Comparison of ENCODE assay signal across 5 cellular contexts in genomic region chr22:36205573-36205972, GRCh38. TPM values are rescaled to one million over a fixed set of nuclear protein-coding genes. Genes with fewer than 3 reads are reported as not detected.
"Had no signal": no experiment of that assay in that cellular context is flagged by ENCODE, and none has a peak within 500 bp of the region (broad histone marks: within the 10 kb centered on the region; RNA-seq: fewer than 3 reads in every experiment).

No MANE protein-coding gene starts in this region.

RNA-seq across cellular contexts. Expression of gene APOL4, which starts 4.0 kb away (rescaled TPM):
- total RNA-seq: GM23338, H1, H9, HT-29 had no signal
- polyA plus RNA-seq: GM23338, IgD-negative memory B cell had no signal

RNA-seq across cellular contexts. Expression of gene APOL3, which starts 45.0 kb away (rescaled TPM):
- total RNA-seq: GM23338, H1, H9 had no signal
- polyA plus RNA-seq: GM23338 had no signal

RNA-seq across cellular contexts. Expression of gene APOL1, which starts 47.4 kb away (rescaled TPM):
- total RNA-seq: GM23338, H1, H9 had no signal
- polyA plus RNA-seq: H1 had no signal
